1 cellular context compared by ENCODE assay signal in the genomic region with DNA sequence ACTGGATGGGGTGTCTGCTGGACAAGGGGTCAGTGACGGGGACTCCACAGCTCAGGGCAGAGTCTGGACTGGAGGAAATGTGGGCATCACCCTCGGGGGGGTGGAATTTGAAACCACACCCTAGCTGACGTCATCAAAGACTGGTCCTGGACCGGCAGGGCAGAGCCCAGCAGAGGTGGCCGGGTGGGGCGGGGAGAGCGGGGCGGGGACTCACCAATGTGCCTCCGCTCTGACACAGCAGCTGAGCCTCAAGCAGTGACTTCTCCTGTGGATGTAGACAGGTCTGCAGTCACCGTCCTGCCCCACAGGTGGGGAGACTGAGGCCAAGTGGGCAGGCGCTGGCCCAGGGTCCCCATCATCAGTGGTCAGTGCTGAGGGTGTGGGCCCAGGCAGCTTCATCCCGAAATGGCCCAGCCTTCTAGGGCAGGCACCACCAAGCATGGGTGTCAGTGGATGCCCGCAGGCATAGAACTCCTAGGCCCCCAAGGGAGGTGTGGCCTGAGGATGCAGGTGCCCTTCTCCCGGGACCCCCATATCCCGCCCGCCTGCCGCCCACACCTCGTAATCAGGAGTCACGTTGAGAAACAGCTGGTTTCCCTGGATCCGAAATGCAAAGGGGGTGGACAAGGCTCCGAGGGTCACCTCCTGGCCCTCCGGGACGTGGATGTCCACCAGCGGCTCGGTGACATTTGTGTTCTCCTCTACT.
TF ChIP-seq lines count a peak whose summit lies in the region.

No MANE protein-coding gene starts in this region.

TF ChIP-seq in HepG2, 621 proteins besides CTCF, POLR2A, EP300 and RAD21:
- no peak for TF ChIP-seq ZBTB7A (CRISPR knock-in tag; IDR thresholded peaks at IDR 0.05)
- TF ChIP-seq, protein P1, sequence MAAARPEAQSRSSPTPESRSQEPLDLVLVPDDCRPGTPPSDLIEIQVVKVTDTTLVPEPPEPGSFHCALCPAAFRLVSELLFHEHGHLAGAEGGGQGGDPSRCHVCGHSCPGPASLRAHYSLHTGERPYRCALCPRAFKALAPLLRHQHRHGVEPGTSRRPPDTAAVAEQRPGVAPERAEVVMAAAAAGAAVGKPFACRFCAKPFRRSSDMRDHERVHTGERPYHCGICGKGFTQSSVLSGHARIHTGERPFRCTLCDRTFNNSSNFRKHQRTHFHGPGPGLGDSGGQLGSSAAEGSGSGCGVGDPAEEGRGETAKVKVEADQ (CRISPR knock-in tag; IDR thresholded peaks at IDR 0.05; ENCODE audit: borderline replicate concordance), result no peak
- no peak for TF ChIP-seq MATR3 (CRISPR knock-in tag; IDR thresholded peaks at IDR 0.05)
- TF ChIP-seq SALL1 (CRISPR knock-in tag; IDR thresholded peaks at IDR 0.05), result no peak
- TF ChIP-seq BORCS8-MEF2B (CRISPR knock-in tag; IDR thresholded peaks at IDR 0.05), result no peak
- no peak for TF ChIP-seq CCDC6 (CRISPR knock-in tag; IDR thresholded peaks at IDR 0.05)
- peak; percentile 83 for TF ChIP-seq ATF7 (IDR thresholded peaks at IDR 0.05)
- TF ChIP-seq ATF7 (CRISPR knock-in tag; IDR thresholded peaks at IDR 0.05), result no peak
- no peak for TF ChIP-seq ZFX (CRISPR knock-in tag; IDR thresholded peaks at IDR 0.05; ENCODE audit: low read depth)
- TF ChIP-seq, protein P2, sequence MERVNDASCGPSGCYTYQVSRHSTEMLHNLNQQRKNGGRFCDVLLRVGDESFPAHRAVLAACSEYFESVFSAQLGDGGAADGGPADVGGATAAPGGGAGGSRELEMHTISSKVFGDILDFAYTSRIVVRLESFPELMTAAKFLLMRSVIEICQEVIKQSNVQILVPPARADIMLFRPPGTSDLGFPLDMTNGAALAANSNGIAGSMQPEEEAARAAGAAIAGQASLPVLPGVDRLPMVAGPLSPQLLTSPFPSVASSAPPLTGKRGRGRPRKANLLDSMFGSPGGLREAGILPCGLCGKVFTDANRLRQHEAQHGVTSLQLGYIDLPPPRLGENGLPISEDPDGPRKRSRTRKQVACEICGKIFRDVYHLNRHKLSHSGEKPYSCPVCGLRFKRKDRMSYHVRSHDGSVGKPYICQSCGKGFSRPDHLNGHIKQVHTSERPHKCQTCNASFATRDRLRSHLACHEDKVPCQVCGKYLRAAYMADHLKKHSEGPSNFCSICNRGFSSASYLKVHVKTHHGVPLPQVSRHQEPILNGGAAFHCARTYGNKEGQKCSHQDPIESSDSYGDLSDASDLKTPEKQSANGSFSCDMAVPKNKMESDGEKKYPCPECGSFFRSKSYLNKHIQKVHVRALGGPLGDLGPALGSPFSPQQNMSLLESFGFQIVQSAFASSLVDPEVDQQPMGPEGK (CRISPR knock-in tag; IDR thresholded peaks at IDR 0.05), result 0 out of 2 replicates have a peak, but pooled peaks have one; percentile 20
- no peak for TF ChIP-seq ZNF878 (CRISPR knock-in tag; IDR thresholded peaks at IDR 0.05)
- no peak for TF ChIP-seq TMF1 (CRISPR knock-in tag; IDR thresholded peaks at IDR 0.05; ENCODE audit: low read depth)
- TF ChIP-seq RBM22 (optimal IDR thresholded peaks at IDR 0.05; ENCODE audit: low read length), result peak; percentile 68
- no peak for TF ChIP-seq MED1 (CRISPR knock-in tag; IDR thresholded peaks at IDR 0.05)
- TF ChIP-seq ZNF3 (CRISPR knock-in tag; IDR thresholded peaks at IDR 0.05), result no peak
- TF ChIP-seq, protein P3, sequence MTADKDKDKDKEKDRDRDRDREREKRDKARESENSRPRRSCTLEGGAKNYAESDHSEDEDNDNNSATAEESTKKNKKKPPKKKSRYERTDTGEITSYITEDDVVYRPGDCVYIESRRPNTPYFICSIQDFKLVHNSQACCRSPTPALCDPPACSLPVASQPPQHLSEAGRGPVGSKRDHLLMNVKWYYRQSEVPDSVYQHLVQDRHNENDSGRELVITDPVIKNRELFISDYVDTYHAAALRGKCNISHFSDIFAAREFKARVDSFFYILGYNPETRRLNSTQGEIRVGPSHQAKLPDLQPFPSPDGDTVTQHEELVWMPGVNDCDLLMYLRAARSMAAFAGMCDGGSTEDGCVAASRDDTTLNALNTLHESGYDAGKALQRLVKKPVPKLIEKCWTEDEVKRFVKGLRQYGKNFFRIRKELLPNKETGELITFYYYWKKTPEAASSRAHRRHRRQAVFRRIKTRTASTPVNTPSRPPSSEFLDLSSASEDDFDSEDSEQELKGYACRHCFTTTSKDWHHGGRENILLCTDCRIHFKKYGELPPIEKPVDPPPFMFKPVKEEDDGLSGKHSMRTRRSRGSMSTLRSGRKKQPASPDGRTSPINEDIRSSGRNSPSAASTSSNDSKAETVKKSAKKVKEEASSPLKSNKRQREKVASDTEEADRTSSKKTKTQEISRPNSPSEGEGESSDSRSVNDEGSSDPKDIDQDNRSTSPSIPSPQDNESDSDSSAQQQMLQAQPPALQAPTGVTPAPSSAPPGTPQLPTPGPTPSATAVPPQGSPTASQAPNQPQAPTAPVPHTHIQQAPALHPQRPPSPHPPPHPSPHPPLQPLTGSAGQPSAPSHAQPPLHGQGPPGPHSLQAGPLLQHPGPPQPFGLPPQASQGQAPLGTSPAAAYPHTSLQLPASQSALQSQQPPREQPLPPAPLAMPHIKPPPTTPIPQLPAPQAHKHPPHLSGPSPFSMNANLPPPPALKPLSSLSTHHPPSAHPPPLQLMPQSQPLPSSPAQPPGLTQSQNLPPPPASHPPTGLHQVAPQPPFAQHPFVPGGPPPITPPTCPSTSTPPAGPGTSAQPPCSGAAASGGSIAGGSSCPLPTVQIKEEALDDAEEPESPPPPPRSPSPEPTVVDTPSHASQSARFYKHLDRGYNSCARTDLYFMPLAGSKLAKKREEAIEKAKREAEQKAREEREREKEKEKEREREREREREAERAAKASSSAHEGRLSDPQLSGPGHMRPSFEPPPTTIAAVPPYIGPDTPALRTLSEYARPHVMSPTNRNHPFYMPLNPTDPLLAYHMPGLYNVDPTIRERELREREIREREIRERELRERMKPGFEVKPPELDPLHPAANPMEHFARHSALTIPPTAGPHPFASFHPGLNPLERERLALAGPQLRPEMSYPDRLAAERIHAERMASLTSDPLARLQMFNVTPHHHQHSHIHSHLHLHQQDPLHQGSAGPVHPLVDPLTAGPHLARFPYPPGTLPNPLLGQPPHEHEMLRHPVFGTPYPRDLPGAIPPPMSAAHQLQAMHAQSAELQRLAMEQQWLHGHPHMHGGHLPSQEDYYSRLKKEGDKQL (CRISPR knock-in tag; IDR thresholded peaks at IDR 0.05; ENCODE audit: low read depth), result no peak
- no peak for TF ChIP-seq ZSCAN20 (CRISPR knock-in tag; IDR thresholded peaks at IDR 0.05; ENCODE audit: borderline replicate concordance)
- TF ChIP-seq CHD4 (IDR thresholded peaks at IDR 0.05; ENCODE audit: borderline replicate concordance, low read length), result no peak
- no peak for TF ChIP-seq MEIS1 (CRISPR knock-in tag; IDR thresholded peaks at IDR 0.05; ENCODE audit: borderline replicate concordance)
- TF ChIP-seq JUN (CRISPR knock-in tag; IDR thresholded peaks at IDR 0.05), result no peak
- TF ChIP-seq MAFF (IDR thresholded peaks at IDR 0.05; ENCODE audit: low read depth, low read length), result no peak
- no peak for TF ChIP-seq GZF1 (CRISPR knock-in tag; IDR thresholded peaks at IDR 0.05)
- TF ChIP-seq SP140L (CRISPR knock-in tag; IDR thresholded peaks at IDR 0.05; ENCODE audit: borderline replicate concordance), result no peak
- TF ChIP-seq, protein P4, sequence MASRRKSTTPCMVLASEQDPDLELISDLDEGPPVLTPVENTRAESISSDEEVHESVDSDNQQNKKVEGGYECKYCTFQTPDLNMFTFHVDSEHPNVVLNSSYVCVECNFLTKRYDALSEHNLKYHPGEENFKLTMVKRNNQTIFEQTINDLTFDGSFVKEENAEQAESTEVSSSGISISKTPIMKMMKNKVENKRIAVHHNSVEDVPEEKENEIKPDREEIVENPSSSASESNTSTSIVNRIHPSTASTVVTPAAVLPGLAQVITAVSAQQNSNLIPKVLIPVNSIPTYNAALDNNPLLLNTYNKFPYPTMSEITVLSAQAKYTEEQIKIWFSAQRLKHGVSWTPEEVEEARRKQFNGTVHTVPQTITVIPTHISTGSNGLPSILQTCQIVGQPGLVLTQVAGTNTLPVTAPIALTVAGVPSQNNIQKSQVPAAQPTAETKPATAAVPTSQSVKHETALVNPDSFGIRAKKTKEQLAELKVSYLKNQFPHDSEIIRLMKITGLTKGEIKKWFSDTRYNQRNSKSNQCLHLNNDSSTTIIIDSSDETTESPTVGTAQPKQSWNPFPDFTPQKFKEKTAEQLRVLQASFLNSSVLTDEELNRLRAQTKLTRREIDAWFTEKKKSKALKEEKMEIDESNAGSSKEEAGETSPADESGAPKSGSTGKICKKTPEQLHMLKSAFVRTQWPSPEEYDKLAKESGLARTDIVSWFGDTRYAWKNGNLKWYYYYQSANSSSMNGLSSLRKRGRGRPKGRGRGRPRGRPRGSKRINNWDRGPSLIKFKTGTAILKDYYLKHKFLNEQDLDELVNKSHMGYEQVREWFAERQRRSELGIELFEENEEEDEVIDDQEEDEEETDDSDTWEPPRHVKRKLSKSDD (CRISPR knock-in tag; IDR thresholded peaks at IDR 0.05; ENCODE audit: low read depth), result 0 out of 2 replicates have a peak, but pooled peaks have one; percentile 12
- peak; percentile 92 for TF ChIP-seq CREB1 (IDR thresholded peaks at IDR 0.05)
- TF ChIP-seq CREB1 (CRISPR knock-in tag; IDR thresholded peaks at IDR 0.05), result no peak
- TF ChIP-seq ZNF263 (CRISPR knock-in tag; IDR thresholded peaks at IDR 0.05), result no peak
- TF ChIP-seq, protein P5, sequence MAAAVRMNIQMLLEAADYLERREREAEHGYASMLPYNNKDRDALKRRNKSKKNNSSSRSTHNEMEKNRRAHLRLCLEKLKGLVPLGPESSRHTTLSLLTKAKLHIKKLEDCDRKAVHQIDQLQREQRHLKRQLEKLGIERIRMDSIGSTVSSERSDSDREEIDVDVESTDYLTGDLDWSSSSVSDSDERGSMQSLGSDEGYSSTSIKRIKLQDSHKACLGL (CRISPR knock-in tag; IDR thresholded peaks at IDR 0.05), result no peak
- no peak for TF ChIP-seq RFXAP (CRISPR knock-in tag; IDR thresholded peaks at IDR 0.05; ENCODE audit: borderline replicate concordance)
- TF ChIP-seq ARNTL (CRISPR knock-in tag; IDR thresholded peaks at IDR 0.05), result no peak
- peak; percentile 8; the same call in 1 of the 2 replicates for TF ChIP-seq KDM5B (CRISPR knock-in tag; IDR thresholded peaks at IDR 0.05; ENCODE audit: borderline replicate concordance)
- TF ChIP-seq TBL1XR1 (IDR thresholded peaks at IDR 0.05; ENCODE audit: borderline replicate concordance, low read length, partially characterized antibody), result no peak
- no peak for TF ChIP-seq MTA3 (CRISPR knock-in tag; IDR thresholded peaks at IDR 0.05)
- 0 out of 2 replicates have a peak, but pooled peaks have one; percentile 5 for TF ChIP-seq CBFB (CRISPR knock-in tag; IDR thresholded peaks at IDR 0.05)
- no peak for TF ChIP-seq BRD4 (CRISPR knock-in tag; IDR thresholded peaks at IDR 0.05)
- no peak for TF ChIP-seq ATF7-NPFF (CRISPR knock-in tag; IDR thresholded peaks at IDR 0.05; ENCODE audit: low read depth)
- TF ChIP-seq HDAC1 (CRISPR knock-in tag; IDR thresholded peaks at IDR 0.05), result 0 out of 2 replicates have a peak, but pooled peaks have one; percentile 0
- no peak for TF ChIP-seq NKX3-1 (CRISPR knock-in tag; IDR thresholded peaks at IDR 0.05)
- TF ChIP-seq, protein P6, sequence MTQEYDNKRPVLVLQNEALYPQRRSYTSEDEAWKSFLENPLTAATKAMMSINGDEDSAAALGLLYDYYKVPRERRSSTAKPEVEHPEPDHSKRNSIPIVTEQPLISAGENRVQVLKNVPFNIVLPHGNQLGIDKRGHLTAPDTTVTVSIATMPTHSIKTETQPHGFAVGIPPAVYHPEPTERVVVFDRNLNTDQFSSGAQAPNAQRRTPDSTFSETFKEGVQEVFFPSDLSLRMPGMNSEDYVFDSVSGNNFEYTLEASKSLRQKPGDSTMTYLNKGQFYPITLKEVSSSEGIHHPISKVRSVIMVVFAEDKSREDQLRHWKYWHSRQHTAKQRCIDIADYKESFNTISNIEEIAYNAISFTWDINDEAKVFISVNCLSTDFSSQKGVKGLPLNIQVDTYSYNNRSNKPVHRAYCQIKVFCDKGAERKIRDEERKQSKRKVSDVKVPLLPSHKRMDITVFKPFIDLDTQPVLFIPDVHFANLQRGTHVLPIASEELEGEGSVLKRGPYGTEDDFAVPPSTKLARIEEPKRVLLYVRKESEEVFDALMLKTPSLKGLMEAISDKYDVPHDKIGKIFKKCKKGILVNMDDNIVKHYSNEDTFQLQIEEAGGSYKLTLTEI (CRISPR knock-in tag; conservative IDR thresholded peaks at IDR 0.05), result no peak
- TF ChIP-seq ZBTB38 (CRISPR knock-in tag; IDR thresholded peaks at IDR 0.05), result 0 out of 2 replicates have a peak, but pooled peaks have one; percentile 8
